In the genomic region with DNA sequence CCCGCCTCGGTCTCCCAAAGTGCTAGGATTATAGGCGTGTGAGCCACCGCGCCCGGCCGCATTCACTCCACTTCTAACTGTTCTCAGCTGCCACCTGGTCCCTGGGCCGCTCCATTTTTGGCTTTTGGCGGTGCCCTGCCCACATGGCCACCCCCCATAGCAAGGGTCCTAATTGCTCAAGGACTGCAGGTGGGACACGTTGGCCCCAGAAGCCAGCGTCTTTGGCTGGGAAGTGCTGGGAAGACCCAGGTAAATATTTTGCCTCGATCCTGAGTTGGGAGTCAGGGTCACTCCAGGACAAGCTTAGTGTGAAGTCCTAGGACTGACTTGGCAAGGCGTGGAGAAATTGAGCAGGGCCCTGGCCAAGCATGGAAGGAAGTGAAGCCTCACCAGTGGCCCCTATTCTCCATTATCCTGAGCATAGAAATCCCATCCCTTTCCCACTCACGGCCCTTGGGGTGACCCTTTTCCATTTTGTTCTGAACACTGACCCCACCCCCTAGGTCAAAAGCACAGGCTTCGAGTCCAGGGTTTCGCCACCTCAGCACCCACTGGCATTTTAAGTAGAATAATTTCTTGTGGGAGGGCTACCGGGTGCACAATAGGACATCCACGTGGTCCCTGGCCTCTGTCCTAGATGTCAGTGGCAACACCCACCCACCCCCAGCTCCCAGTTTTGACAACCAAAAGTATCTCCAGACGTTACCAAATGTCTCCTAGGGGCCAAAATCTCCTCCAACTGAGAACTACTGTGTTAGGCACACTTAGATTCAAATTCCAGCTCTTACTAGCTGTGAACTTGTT, we compare ENCODE assay signal across 8 cellular contexts. TPM values are rescaled to one million over a fixed set of nuclear protein-coding genes. Genes with fewer than 3 reads are reported as not detected.
DNase-seq lines count a peak whose midpoint lies in the region; ATAC-seq and TF ChIP-seq lines count a peak whose summit lies in the region.
"Had no signal": no experiment of that assay in that cellular context is flagged by ENCODE, and none has a peak within 500 bp of the region (broad histone marks: within the 10 kb centered on the region; RNA-seq: fewer than 3 reads in every experiment).

No MANE protein-coding gene starts in this region.

- no peaks in the 10 kb centered on the region for H3K36me3 Mint-ChIP-seq in activated T-cell treated with anti-CD3 and anti-CD28 coated beads, Interleukin-2, amount 50 U/mL, for 4 hours (ENCODE audit: insufficient read depth)

- no peak for ATAC-seq in activated T-cell treated with anti-CD3 and anti-CD28 coated beads, Interleukin-2, amount 50 U/mL, for 4 hours
- no peak for ATAC-seq in GM19455 (IDR thresholded peaks at IDR 0.05; ENCODE audit: unreplicated experiment)

- TF ChIP-seq POLR2A in thyroid gland (IDR thresholded peaks at IDR 0.05) (no peak), erythroblast (IDR thresholded peaks at IDR 0.05; ENCODE audit: low read length) (no peak)

- H3K4me3 Mint-ChIP-seq in activated T-cell treated with anti-CD3 and anti-CD28 coated beads, Interleukin-2, amount 50 U/mL, for 4 hours = peak overlapping the region; percentile 93

- no peak for TF ChIP-seq CTCF in right atrium auricular region (IDR thresholded peaks at IDR 0.05)
- TF ChIP-seq CTCF in thyroid gland (IDR thresholded peaks at IDR 0.05) = no peak

- H3K9me3 Mint-ChIP-seq in activated T-cell treated with anti-CD3 and anti-CD28 coated beads, Interleukin-2, amount 50 U/mL, for 4 hours = no peaks in the 10 kb centered on the region

- H3K27me3 ChIP-seq in right atrium auricular region (no peaks in the 10 kb centered on the region), thyroid gland (no peaks in the 10 kb centered on the region)

- peaks cover 37% of the 10 kb centered on the region for H3K4me1 Mint-ChIP-seq in activated T-cell treated with anti-CD3 and anti-CD28 coated beads, Interleukin-2, amount 50 U/mL, for 4 hours (ENCODE audit: low read depth)

- WGBS in thyroid gland, 2 donors = 80% methylated on average over 17 to 19 of the region's 19 CpGs

- peaks cover 13% of the 10 kb centered on the region for H3K36me3 ChIP-seq in right atrium auricular region
- H3K36me3 ChIP-seq in thyroid gland = peaks cover 0 to 4% of the 10 kb centered on the region in 2 donors

- no peak for DNase-seq in activated T-cell treated with anti-CD3 and anti-CD28 coated beads, Interleukin-2, amount 50 U/mL, for 4 hours
- DNase-seq in activated T-cell treated with anti-CD3 and anti-CD28 coated beads for 4 hours (no peak), right atrium auricular region (ENCODE audit: low spot score) (no peak), thyroid gland (peak in 1 of 2 donors; percentile 37), erythroblast (lab: John Stamatoyannopoulos, UW) (no peak)
- DNase-seq: AML-193, Kasumi-1 had no signal

- H3K27me3 Mint-ChIP-seq in activated T-cell treated with anti-CD3 and anti-CD28 coated beads, Interleukin-2, amount 50 U/mL, for 4 hours (ENCODE audit: low read depth) = no peaks in the 10 kb centered on the region

- intact Hi-C loops in thyroid gland (cut with DNase I) = loop anchor here (10.0 kb wide), 1 partner anchor 144 kb away; no protein-coding TSS in a partner anchor

- no peaks in the 10 kb centered on the region for H3K9me3 ChIP-seq in right atrium auricular region
- no peaks in the 10 kb centered on the region for H3K9me3 ChIP-seq in thyroid gland

- H3K27ac ChIP-seq in right atrium auricular region = peak overlapping the region; percentile 99 to 100
- H3K27ac ChIP-seq in thyroid gland = peak overlapping the region; percentile 98 to 99 (median 99)

- peaks cover 0 to 41% of the 10 kb centered on the region in 2 donors for H3K4me1 ChIP-seq in right atrium auricular region
- peaks cover 7 to 29% of the 10 kb centered on the region in 2 donors for H3K4me1 ChIP-seq in thyroid gland

- H3K4me3 ChIP-seq in right atrium auricular region = no peak overlapping the region
- no peak overlapping the region for H3K4me3 ChIP-seq in thyroid gland (replicated peaks in 1 of 3)

RNA-seq across cellular contexts. Expression of a gene that starts 5.9 kb away (rescaled TPM):
- 10 to 100 TPM; 21.1 to 24.0 (median 21.5) TPM for total RNA-seq in activated T-cell treated with anti-CD3 and anti-CD28 coated beads, Interleukin-2, amount 50 U/mL, for 4 hours
- 10 to 100 TPM; 10.9 to 17.9 TPM for total RNA-seq in right atrium auricular region
- total RNA-seq in thyroid gland = 10 to 100 TPM; 25.6 to 31.0 (median 30.3) TPM

RNA-seq across cellular contexts. Expression of a gene that starts 8.4 kb away (rescaled TPM):
- under 1 TPM; 0.08 to 0.19 (median 0.13) TPM for total RNA-seq in activated T-cell treated with anti-CD3 and anti-CD28 coated beads, Interleukin-2, amount 50 U/mL, for 4 hours
- total RNA-seq in right atrium auricular region (1 to 10 TPM; 1.1 to 3.7 TPM), thyroid gland (1 to 10 TPM; 1.7 to 5.6 (median 3.7) TPM)

RNA-seq across cellular contexts. Expression of a gene that starts 24.1 kb away (rescaled TPM):
- total RNA-seq in activated T-cell treated with anti-CD3 and anti-CD28 coated beads, Interleukin-2, amount 50 U/mL, for 4 hours = under 1 TPM; 0.45 to 0.60 (median 0.56) TPM
- total RNA-seq in right atrium auricular region (1 to 10 TPM; 1.0 to 1.5 TPM), thyroid gland (1 to 10 TPM; 4.3 to 9.7 (median 7.1) TPM)

RNA-seq across cellular contexts. Expression of a gene that starts 33.9 kb away (rescaled TPM):
- 100 to 1,000 TPM; 506 to 585 (median 522) TPM for total RNA-seq in activated T-cell treated with anti-CD3 and anti-CD28 coated beads, Interleukin-2, amount 50 U/mL, for 4 hours
- 100 to 1,000 TPM in 1 of 2 donors, 10 to 100 TPM in 1; 90.1 to 144 TPM for total RNA-seq in right atrium auricular region
- 100 to 1,000 TPM; 181 to 256 (median 242) TPM for total RNA-seq in thyroid gland

RNA-seq across cellular contexts. Expression of a gene that starts 43.3 kb away (rescaled TPM):
- 1 to 10 TPM; 1.1 to 1.3 (median 1.3) TPM for total RNA-seq in activated T-cell treated with anti-CD3 and anti-CD28 coated beads, Interleukin-2, amount 50 U/mL, for 4 hours
- 100 to 1,000 TPM; 348 to 498 TPM for total RNA-seq in right atrium auricular region
- 1,000 to 10,000 TPM in 1 of 4 donors, 100 to 1,000 TPM in 3; 289 to 1,632 (median 420) TPM for total RNA-seq in thyroid gland
